Comparison of ENCODE assay signal across 29 cellular contexts in genomic region chr18:12858961-12859360, GRCh38. TPM values are rescaled to one million over a fixed set of nuclear protein-coding genes. Genes with fewer than 3 reads are reported as not detected.
DNase-seq lines count a peak whose midpoint lies in the region; ATAC-seq lines count a peak whose summit lies in the region.
"Had no signal": no experiment of that assay in that cellular context is flagged by ENCODE, and none has a peak within 500 bp of the region (broad histone marks: within the 10 kb centered on the region; RNA-seq: fewer than 3 reads in every experiment).

No MANE protein-coding gene starts in this region.

- no peaks in the 10 kb centered on the region for H3K9me3 ChIP-seq in mesenchymal stem cell (ENCODE audit: control insufficient read depth, low read length)
- H3K9me3 ChIP-seq: breast epithelium, testis had no signal

- no peak overlapping the region for H2BK120ac ChIP-seq in mesenchymal stem cell (ENCODE audit: low read depth, low read length)

- no peaks in the 10 kb centered on the region for H3K27me3 ChIP-seq in mesenchymal stem cell (ENCODE audit: control insufficient read depth in 1 of 2, insufficient read depth in 1 of 2, low read length in 2 of 2)
- H3K27me3 ChIP-seq: breast epithelium, neural progenitor cell, testis had no signal

- no peak overlapping the region for H3K4me3 Mint-ChIP-seq in activated CD4-positive, alpha-beta T cell treated with anti-CD3 and anti-CD28 coated beads, Interleukin-2, amount 10 ng/mL, durations not matched to agents 7 days and 5 days
- H3K4me3 Mint-ChIP-seq in activated CD4-positive, alpha-beta memory T cell treated with anti-CD3 and anti-CD28 coated beads, Interleukin-2, amount 10 ng/mL, durations not matched to agents 7 days and 5 days = no peak overlapping the region
- H3K4me3 Mint-ChIP-seq: activated naive CD4-positive, alpha-beta T cell treated with anti-CD3 and anti-CD28 coated beads for 36 hours; CD4-positive, alpha-beta T cell; neural progenitor cell had no signal

- H3K27ac ChIP-seq in mesenchymal stem cell (ENCODE audit: low read length, poor library complexity, severe bottlenecking) = no peak overlapping the region
- H3K27ac ChIP-seq: breast epithelium, epithelial cell of prostate, GM23248, neural progenitor cell, parathyroid adenoma had no signal

- no peak for ATAC-seq in HG03469 (IDR thresholded peaks at IDR 0.05; ENCODE audit: unreplicated experiment)
- ATAC-seq in HG02973 (IDR thresholded peaks at IDR 0.05; ENCODE audit: unreplicated experiment) = no peak
- ATAC-seq: left lobe of liver, T-cell had no signal

- peaks cover 72% of the 10 kb centered on the region for H3K4me1 Mint-ChIP-seq in activated CD4-positive, alpha-beta T cell treated with anti-CD3 and anti-CD28 coated beads, Interleukin-2, amount 10 ng/mL, durations not matched to agents 7 days and 5 days
- peaks cover 78% of the 10 kb centered on the region for H3K4me1 Mint-ChIP-seq in activated CD4-positive, alpha-beta memory T cell treated with anti-CD3 and anti-CD28 coated beads, Interleukin-2, amount 10 ng/mL, durations not matched to agents 7 days and 5 days

- H3K9me3 Mint-ChIP-seq in activated CD4-positive, alpha-beta T cell treated with anti-CD3 and anti-CD28 coated beads, Interleukin-2, amount 10 ng/mL, durations not matched to agents 7 days and 5 days = no peaks in the 10 kb centered on the region
- no peaks in the 10 kb centered on the region for H3K9me3 Mint-ChIP-seq in activated CD4-positive, alpha-beta memory T cell treated with anti-CD3 and anti-CD28 coated beads, Interleukin-2, amount 10 ng/mL, durations not matched to agents 7 days and 5 days
- H3K9me3 Mint-ChIP-seq: activated naive CD4-positive, alpha-beta T cell treated with anti-CD3 and anti-CD28 coated beads for 36 hours; CD4-positive, alpha-beta T cell; neural progenitor cell; T-cell had no signal

- H3K27ac Mint-ChIP-seq in activated CD4-positive, alpha-beta T cell treated with anti-CD3 and anti-CD28 coated beads, Interleukin-2, amount 10 ng/mL, durations not matched to agents 7 days and 5 days = peak overlapping the region; percentile 71
- peak overlapping the region; percentile 37 for H3K27ac Mint-ChIP-seq in activated CD4-positive, alpha-beta memory T cell treated with anti-CD3 and anti-CD28 coated beads, Interleukin-2, amount 10 ng/mL, durations not matched to agents 7 days and 5 days
- H3K27ac Mint-ChIP-seq: activated naive CD4-positive, alpha-beta T cell treated with anti-CD3 and anti-CD28 coated beads for 36 hours; CD4-positive, alpha-beta T cell; neural progenitor cell; T-cell had no signal

- no peak overlapping the region for H3K4me2 ChIP-seq in mesenchymal stem cell (ENCODE audit: low read length, poor library complexity, severe bottlenecking)
- H3K4me2 ChIP-seq: neural progenitor cell had no signal

- H4K8ac ChIP-seq in mesenchymal stem cell (ENCODE audit: low read length) = no peak overlapping the region

- no peak overlapping the region for H4K91ac ChIP-seq in mesenchymal stem cell (ENCODE audit: low read length)

- 94% methylated on average over 5 of the region's 5 CpGs for WGBS in mesenchymal stem cell

- no peak overlapping the region for H2BK15ac ChIP-seq in mesenchymal stem cell (ENCODE audit: low read depth, poor library complexity, severe bottlenecking)

- no peak overlapping the region for H3K4me3 ChIP-seq in Jurkat, Clone E6-1 (ENCODE audit: low read length)
- H3K4me3 ChIP-seq in mesenchymal stem cell (ENCODE audit: insufficient read depth in 1 of 2, low read depth in 1 of 2, low read length in 2 of 2) = no peak overlapping the region
- H3K4me3 ChIP-seq: breast epithelium, GM23248, neural progenitor cell, testis had no signal

- POLR2A ChIA-PET in activated CD4-positive, alpha-beta T cell treated with anti-CD3 and anti-CD28 coated beads, Interleukin-2, amount 10 ng/mL, durations not matched to agents 7 days and 5 days (lab: Charles Lee) = no interaction called here
- POLR2A ChIA-PET in activated CD4-positive, alpha-beta memory T cell treated with anti-CD3 and anti-CD28 coated beads, Interleukin-2, amount 10 ng/mL, durations not matched to agents 7 days and 5 days (lab: Charles Lee) = interaction anchor here (0.8 to 10.3 kb wide), 4 partner anchors 15 to 37 kb away, joined by 3 to 83 read pairs (median 10); partner anchors contain the start of gene PTPN2

- no peaks in the 10 kb centered on the region for H3K27me3 Mint-ChIP-seq in activated CD4-positive, alpha-beta T cell treated with anti-CD3 and anti-CD28 coated beads, Interleukin-2, amount 10 ng/mL, durations not matched to agents 7 days and 5 days
- no peaks in the 10 kb centered on the region for H3K27me3 Mint-ChIP-seq in activated CD4-positive, alpha-beta memory T cell treated with anti-CD3 and anti-CD28 coated beads, Interleukin-2, amount 10 ng/mL, durations not matched to agents 7 days and 5 days
- H3K27me3 Mint-ChIP-seq: CD4-positive, alpha-beta T cell; T-cell had no signal

- H3K4ac ChIP-seq in mesenchymal stem cell (ENCODE audit: low read depth in 1 of 2, low read length in 2 of 2) = no peak overlapping the region

- H3K14ac ChIP-seq in mesenchymal stem cell (ENCODE audit: low read length in 2 of 2) = no peak overlapping the region

- peaks cover 17% of the 10 kb centered on the region in 2 experiments for H3K36me3 ChIP-seq in mesenchymal stem cell (ENCODE audit: control insufficient read depth in 1 of 2, insufficient read depth in 2 of 2, low read depth in 1 of 2, low read length in 2 of 2)
- H3K36me3 ChIP-seq: breast epithelium, neural progenitor cell had no signal

- no peak overlapping the region for H3K23ac ChIP-seq in mesenchymal stem cell (ENCODE audit: low read length in 2 of 2)

- no peak overlapping the region for H2AK5ac ChIP-seq in mesenchymal stem cell (ENCODE audit: low read length, severe bottlenecking)

- H3K18ac ChIP-seq in mesenchymal stem cell (ENCODE audit: low read depth in 1 of 2, low read length in 2 of 2) = no peak overlapping the region

- peaks cover 4% of the 10 kb centered on the region for H3K4me1 ChIP-seq in mesenchymal stem cell (ENCODE audit: control insufficient read depth, insufficient read depth, low read depth, low read length)
- H3K4me1 ChIP-seq: breast epithelium had no signal

- no peak overlapping the region for H2AFZ ChIP-seq in mesenchymal stem cell (ENCODE audit: low read depth, low read length)
- H2AFZ ChIP-seq: GM23248, neural progenitor cell, parathyroid adenoma had no signal

- peaks cover 28% of the 10 kb centered on the region for H3K79me1 ChIP-seq in mesenchymal stem cell (replicated peaks; ENCODE audit: low read length, poor library complexity, severe bottlenecking)

- peak overlapping the region; percentile 22 for H3K9ac ChIP-seq in mesenchymal stem cell (ENCODE audit: low read length)
- H3K9ac ChIP-seq: GM23248, neural progenitor cell, parathyroid adenoma had no signal

- no peak overlapping the region for H2BK12ac ChIP-seq in mesenchymal stem cell (ENCODE audit: low read length in 2 of 2)

- no peak for DNase-seq in activated CD4-positive, alpha-beta T cell treated with anti-CD3 and anti-CD28 coated beads, Interleukin-2, amount 10 ng/mL, durations not matched to agents 7 days and 5 days
- no peak for DNase-seq in activated CD4-positive, alpha-beta T cell treated with anti-CD3 and anti-CD28 coated beads, Interleukin-2, amount 50 U/mL, for 1 hour
- DNase-seq in Jurkat, Clone E6-1 (ENCODE audit: low read depth, low spot score) = peak; percentile 63
- DNase-seq in activated CD4-positive, alpha-beta memory T cell treated with anti-CD3 and anti-CD28 coated beads, Interleukin-2, amount 10 ng/mL, durations not matched to agents 7 days and 5 days = no peak
- DNase-seq in mesenchymal stem cell (no peak), NCI-H2196 treated with DMSO at 0.1 percent for 48 hours (lab: John Stamatoyannopoulos, UW; ENCODE audit: unreplicated experiment) (no peak)
- DNase-seq: activated naive CD4-positive, alpha-beta T cell treated with anti-CD3 and anti-CD28 coated beads for 36 hours; activated T-cell treated with anti-CD3 and anti-CD28 coated beads, Interleukin-2, amount 50 U/mL, for 48 hours; AML-193; anterior cingulate cortex; CD4-positive, alpha-beta T cell; DMS79 treated with DMSO at 0.1 percent for 48 hours; GF-D8; GM23248; IMR-90; NCI-H1092; NCI-H1694; NCI-H446 treated with DMSO at 0.1 percent for 48 hours; retina; stimulated activated naive CD4-positive, alpha-beta T cell treated with Interleukin-2 at 50 U/mL for 16 hours; T-cell; testis had no signal

- CTCF ChIA-PET in activated CD4-positive, alpha-beta T cell treated with anti-CD3 and anti-CD28 coated beads, Interleukin-2, amount 10 ng/mL, durations not matched to agents 7 days and 5 days (lab: Charles Lee) = interaction anchor here (2.1 to 2.7 kb wide), 2 partner anchors 14 to 24 kb away, joined by 6 to 9 read pairs; partner anchors contain the start of gene PTPN2
- CTCF ChIA-PET in activated CD4-positive, alpha-beta memory T cell treated with anti-CD3 and anti-CD28 coated beads, Interleukin-2, amount 10 ng/mL, durations not matched to agents 7 days and 5 days (lab: Charles Lee) = no interaction called here

- H2BK5ac ChIP-seq in mesenchymal stem cell (ENCODE audit: low read depth, low read length, poor library complexity, severe bottlenecking) = no peak overlapping the region

- peaks cover 35% of the 10 kb centered on the region for H3K36me3 Mint-ChIP-seq in activated CD4-positive, alpha-beta T cell treated with anti-CD3 and anti-CD28 coated beads, Interleukin-2, amount 10 ng/mL, durations not matched to agents 7 days and 5 days (ENCODE audit: low read depth)
- H3K36me3 Mint-ChIP-seq in activated CD4-positive, alpha-beta memory T cell treated with anti-CD3 and anti-CD28 coated beads, Interleukin-2, amount 10 ng/mL, durations not matched to agents 7 days and 5 days (ENCODE audit: low read depth) = peaks cover 44% of the 10 kb centered on the region

RNA-seq across cellular contexts. Expression of gene PTPN2, which starts 25.1 kb away (rescaled TPM):
- total RNA-seq in activated CD4-positive, alpha-beta T cell treated with anti-CD3 and anti-CD28 coated beads, Interleukin-2, amount 10 ng/mL, durations not matched to agents 7 days and 5 days = 10 to 100 TPM; 61.0 to 69.7 TPM
- polyA plus RNA-seq in Jurkat, Clone E6-1 (2012; ENCODE audit: insufficient read depth, insufficient read length) = 107 TPM
- 10 to 100 TPM; 82.9 to 90.8 TPM for total RNA-seq in activated CD4-positive, alpha-beta memory T cell treated with anti-CD3 and anti-CD28 coated beads, Interleukin-2, amount 10 ng/mL, durations not matched to agents 7 days and 5 days
- polyA plus RNA-seq in mesenchymal stem cell (2013, experiment 1 of 2) = 18.4 TPM
- polyA plus RNA-seq in mesenchymal stem cell (2013, experiment 2 of 2) = 16.9 TPM
